Comparison of ENCODE assay signal across 15 cellular contexts in the genomic region with DNA sequence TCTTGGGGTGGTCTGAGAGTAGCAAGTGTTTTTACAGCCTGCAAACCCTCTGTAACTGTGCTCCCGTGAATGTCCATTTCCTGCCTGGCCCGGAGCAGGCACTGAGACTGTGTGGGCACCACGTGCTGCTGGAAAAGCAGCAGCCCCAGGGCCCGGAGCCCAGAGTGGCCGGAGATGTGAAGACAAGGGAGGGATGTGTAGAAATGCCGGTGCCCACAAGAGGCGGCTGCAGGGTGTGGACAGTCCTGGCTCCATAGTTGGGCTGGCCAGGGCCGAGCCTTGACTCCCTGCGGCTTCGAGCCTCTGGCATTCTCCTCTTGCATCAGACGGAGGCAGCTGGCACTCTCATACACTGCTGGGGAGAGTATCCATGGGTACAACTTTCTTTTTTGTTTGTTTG. TPM values are rescaled to one million over a fixed set of nuclear protein-coding genes. Genes with fewer than 3 reads are reported as not detected.
DNase-seq lines count a peak whose midpoint lies in the region; ATAC-seq and TF ChIP-seq lines count a peak whose summit lies in the region.
"Had no signal": no experiment of that assay in that cellular context is flagged by ENCODE, and none has a peak within 500 bp of the region (broad histone marks: within the 10 kb centered on the region; RNA-seq: fewer than 3 reads in every experiment).

No MANE protein-coding gene starts in this region.

- no peak for ATAC-seq in SK-N-SH treated with all-trans-retinoic acid at 6 μM for 48 hours
- ATAC-seq in HG02763 (IDR thresholded peaks at IDR 0.05; ENCODE audit: unreplicated experiment), result no peak

- in situ Hi-C loops in astrocyte of the spinal cord (cut with HindIII; ENCODE audit: low sequenced_read_pairs), result no loop called here

- H3K4me1 ChIP-seq in SK-N-SH (ENCODE audit: control insufficient read depth in 1 of 2, insufficient read depth in 2 of 2, low read depth in 1 of 2, low read length in 1 of 2), result peaks cover 0 to 7% of the 10 kb centered on the region in 2 experiments; a peak in 1 of 4 replicates

- no peaks in the 10 kb centered on the region for H3F3A ChIP-seq in SK-N-SH (replicated peaks; ENCODE audit: insufficient read depth)

- TF ChIP-seq RAD21 in SK-N-SH (IDR thresholded peaks at IDR 0.05; ENCODE audit: low read length), result no peak

- DNase-seq in SK-N-SH (peak; percentile 61), astrocyte of the spinal cord (ENCODE audit: low read depth, low spot score) (peak; percentile 32), hypothalamus (lab: John Stamatoyannopoulos, UW) (peak in 46 of 51 donors; percentile 14 to 87 (median 58)), substantia nigra (lab: John Stamatoyannopoulos, UW) (peak in 45 of 49 donors; percentile 16 to 87 (median 67)), T-helper 9 cell (no peak), NCI-H226 (no peak)
- DNase-seq: activated CD4-positive, alpha-beta T cell treated with anti-CD3 and anti-CD28 coated beads, Interleukin-2, amount 50 U/mL, for 48 hours; amniotic stem cell; CD4-positive, alpha-beta T cell; GDM1; MV-4-11; stimulated activated CD4-positive, alpha-beta T cell treated with anti-CD3 and anti-CD28 coated beads, Interleukin-4, amount 100 ng/mL, for 24 hours had no signal

- H3K9ac ChIP-seq in SK-N-SH, result no peak overlapping the region

- H3K4me2 ChIP-seq in SK-N-SH, result no peak overlapping the region

- TF ChIP-seq EP300 in SK-N-SH (IDR thresholded peaks at IDR 0.05; ENCODE audit: borderline replicate concordance in 1 of 2, low read depth in 1 of 2, low read length in 1 of 2), result no peak

- no peaks in the 10 kb centered on the region for H3K36me3 ChIP-seq in SK-N-SH (replicated peaks in 1 of 2; ENCODE audit: control insufficient read depth in 1 of 2, insufficient read depth in 2 of 2, low read length in 1 of 2)

- H3K9me3 ChIP-seq in SK-N-SH, result no peaks in the 10 kb centered on the region

- no peak for TF ChIP-seq CTCF in SK-N-SH (IDR thresholded peaks at IDR 0.05)
- TF ChIP-seq CTCF in astrocyte of the spinal cord (IDR thresholded peaks at IDR 0.05; ENCODE audit: low read depth, low read length), result no peak

- CTCF ChIA-PET in SK-N-SH (lab: Yijun Ruan, JAX), result interaction anchor here (0.8 to 1.8 kb wide), 2 partner anchors 38 to 72 kb away, joined by 3 to 4 read pairs; no protein-coding TSS in a partner anchor

- H2AFZ ChIP-seq in SK-N-SH (ENCODE audit: low read depth), result no peak overlapping the region

- H3K4me3 ChIP-seq in SK-N-SH (ENCODE audit: low read depth in 2 of 2, low read length in 1 of 2) (no peak overlapping the region), astrocyte of the spinal cord (ENCODE audit: low read depth, low read length) (no peak overlapping the region)

- WGBS in SK-N-SH (ENCODE audit: low lambda C conversion rate), result 59% methylated on average over 7 of the region's 11 CpGs

- H3K79me2 ChIP-seq in SK-N-SH (ENCODE audit: insufficient read depth), result no peaks in the 10 kb centered on the region

- no peaks in the 10 kb centered on the region for H3K9me2 ChIP-seq in SK-N-SH

- H4K20me1 ChIP-seq in SK-N-SH (ENCODE audit: insufficient read depth), result no peaks in the 10 kb centered on the region

- H3K27ac ChIP-seq in SK-N-SH (ENCODE audit: low read depth in 2 of 2, low read length in 1 of 2) (no peak overlapping the region), substantia nigra (ENCODE audit: low read depth, low read length, poor library complexity, severe bottlenecking) (no peak overlapping the region)
- H3K27ac ChIP-seq: 22Rv1 had no signal

- POLR2A ChIA-PET in SK-N-SH (lab: Yijun Ruan, JAX), result no interaction called here

- no peaks in the 10 kb centered on the region for H3K27me3 ChIP-seq in SK-N-SH (ENCODE audit: insufficient read depth)

TF ChIP-seq in SK-N-SH, 30 proteins besides CTCF, POLR2A, EP300 and RAD21:
- TF ChIP-seq FOXJ3 (CRISPR knock-in tag; IDR thresholded peaks at IDR 0.05), result no peak
- no peak for TF ChIP-seq EZH2phosphoT487 (IDR thresholded peaks at IDR 0.05; ENCODE audit: borderline replicate concordance, low read depth)
- TF ChIP-seq CHD2 (IDR thresholded peaks at IDR 0.05; ENCODE audit: low read length, partially characterized antibody), result no peak
- no peak for TF ChIP-seq TAF1 (IDR thresholded peaks at IDR 0.05; ENCODE audit: borderline replicate concordance, low read depth, low read length)
- TF ChIP-seq, protein P1, sequence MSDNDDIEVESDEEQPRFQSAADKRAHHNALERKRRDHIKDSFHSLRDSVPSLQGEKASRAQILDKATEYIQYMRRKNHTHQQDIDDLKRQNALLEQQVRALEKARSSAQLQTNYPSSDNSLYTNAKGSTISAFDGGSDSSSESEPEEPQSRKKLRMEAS (IDR thresholded peaks at IDR 0.05; ENCODE audit: low read depth), result no peak
- no peak for TF ChIP-seq GABPA (IDR thresholded peaks at IDR 0.05; ENCODE audit: low read depth)

TF ChIP-seq in SK-N-SH treated with all-trans-retinoic acid at 6 μM for 48 hours, 23 proteins besides CTCF, POLR2A, EP300 and RAD21:
- TF ChIP-seq ARNTL (CRISPR knock-in tag; IDR thresholded peaks at IDR 0.05; ENCODE audit: borderline replicate concordance, low read depth), result no peak
- no peak for TF ChIP-seq GLIS3 (CRISPR knock-in tag; IDR thresholded peaks at IDR 0.05)
- no peak for TF ChIP-seq ZFP30 (CRISPR knock-in tag; IDR thresholded peaks at IDR 0.05)
- TF ChIP-seq OSR1 (CRISPR knock-in tag; IDR thresholded peaks at IDR 0.05), result no peak
- TF ChIP-seq ESRRG (CRISPR knock-in tag; IDR thresholded peaks at IDR 0.05), result no peak
- no peak for TF ChIP-seq BACH2 (CRISPR knock-in tag; IDR thresholded peaks at IDR 0.05; ENCODE audit: borderline replicate concordance)

RNA-seq across cellular contexts. Expression of a gene that starts 13.2 kb away (rescaled TPM):
- polyA plus RNA-seq in SK-N-SH (2012; rRNA removed), result 8.1 and 8.9 TPM in 2 replicates
- 7.2 and 8.7 TPM in 2 replicates for polyA plus RNA-seq in SK-N-SH (2012; cell fraction: cytosol; rRNA removed)
- 10.5 and 13.5 TPM in 2 replicates for polyA plus RNA-seq in SK-N-SH (2012; cell fraction: nucleus; rRNA removed)

Comparison
In these comparisons a context has a peak if more than half of its experiments do, and no peak if none do; other contexts are left out.
1. DNase-seq: peak in SK-N-SH (single experiment), astrocyte of the spinal cord (single experiment), hypothalamus (46 of 51) and substantia nigra (45 of 49); none in T-helper 9 cell (single experiment) and NCI-H226 (single experiment).